ENCODE assay signal across 8 cellular contexts in the genomic region with DNA sequence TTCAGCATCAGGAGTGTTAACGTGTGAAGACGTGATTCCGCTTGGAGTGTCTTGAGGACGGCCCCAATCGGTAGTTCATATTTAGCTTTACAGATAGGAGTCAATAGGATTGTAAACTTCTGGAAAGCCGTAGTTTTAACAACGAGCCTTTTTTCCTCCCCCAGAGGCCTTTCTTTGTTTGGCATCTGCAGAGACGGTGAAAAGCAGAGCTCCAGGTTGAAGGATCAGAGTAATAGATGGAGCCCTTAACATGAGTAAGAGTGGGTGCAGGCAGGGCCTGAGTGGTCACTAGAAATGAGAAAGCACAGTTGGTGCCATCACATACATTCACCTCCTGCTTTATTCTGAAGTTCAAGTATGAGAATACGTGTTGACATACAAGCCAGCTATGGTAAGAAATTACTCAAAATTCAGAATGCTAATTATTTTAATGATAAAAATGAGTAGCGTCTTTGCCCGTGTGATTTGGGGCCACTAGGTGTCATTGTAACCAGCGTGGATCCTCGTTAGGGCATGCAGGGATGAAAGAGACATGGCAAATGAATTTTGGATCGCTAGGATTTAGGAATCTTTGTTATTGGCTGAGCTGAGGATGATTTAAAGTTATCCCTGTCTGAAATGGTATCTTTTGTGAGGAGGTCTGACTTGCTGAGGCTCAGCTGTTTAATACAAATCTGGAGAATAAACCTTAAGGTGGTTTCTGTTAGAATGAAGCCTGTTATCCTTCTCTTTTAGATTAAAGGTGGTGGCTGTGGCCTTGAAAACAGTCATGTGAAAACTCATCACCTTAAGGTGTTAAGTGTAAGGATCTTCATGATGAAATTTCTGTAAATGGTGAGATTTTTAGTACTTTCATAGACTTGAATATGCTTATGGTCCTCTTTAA. TPM values are rescaled to one million over a fixed set of nuclear protein-coding genes. Genes with fewer than 3 reads are reported as not detected.
A peak's percentile ranks its signal among the peaks of the same experiment; 100 is the strongest.
DNase-seq lines count a peak whose midpoint lies in the region; ATAC-seq and TF ChIP-seq lines count a peak whose summit lies in the region.

No MANE protein-coding gene starts in this region.

- H3K4me1 ChIP-seq in HUES48 (ENCODE audit: control insufficient read depth, insufficient read depth, low read length) (peaks cover 14% of the 10 kb centered on the region), prostate gland (replicated peaks) (no peaks in the 10 kb centered on the region)

- no peak for TF ChIP-seq POLR2A in prostate gland (IDR thresholded peaks at IDR 0.05)

- H3K4me3 ChIP-seq in HUES48 (ENCODE audit: low read depth, low read length) (peak overlapping the region; percentile 91), prostate gland (peak overlapping the region; percentile 48 to 61)

- H3K9me3 Mint-ChIP-seq in activated B cell treated with CpG ODN at 0.5 μM for 24 hours (no peaks in the 10 kb centered on the region), glutamatergic neuron (ENCODE audit: unreplicated experiment) (peaks cover 11% of the 10 kb centered on the region)

- H3K36me3 Mint-ChIP-seq in activated B cell treated with CpG ODN at 0.5 μM for 24 hours (ENCODE audit: low read depth) (peaks cover 48% of the 10 kb centered on the region), glutamatergic neuron (ENCODE audit: unreplicated experiment) (no peaks in the 10 kb centered on the region)

- H3K4me1 Mint-ChIP-seq in activated B cell treated with CpG ODN at 0.5 μM for 24 hours (peaks cover 77% of the 10 kb centered on the region), glutamatergic neuron (ENCODE audit: low read depth, unreplicated experiment) (peaks cover 16% of the 10 kb centered on the region)

- peak overlapping the region; percentile 97 for H3K9ac ChIP-seq in HUES48 (ENCODE audit: low read depth, low read length)

- intact Hi-C loops in activated B cell treated with CpG ODN at 0.5 μM for 24 hours (cut with micrococcal nuclease) (loop anchor here (1.0 to 10.0 kb wide), 2 partner anchors 157 to 886 kb away; no protein-coding TSS in a partner anchor), prostate gland (cut with DNase I) (loop anchor here (5.0 kb wide), 3 partner anchors 64 to 154 kb away; a partner anchor contains a TSS)

- peak; percentile 14 for DNase-seq in DMS53 treated with DMSO at 0.1 percent for 48 hours (lab: John Stamatoyannopoulos, UW; ENCODE audit: unreplicated experiment)
- no peak for DNase-seq in activated B cell treated with CpG ODN at 0.5 μM for 24 hours
- DNase-seq in glutamatergic neuron: no peak
- no peak for DNase-seq in prostate gland (ENCODE audit: low spot score)
- no peak for DNase-seq in epidermal melanocyte (ENCODE audit: insufficient read length, low spot score)
- no peak for DNase-seq in mucosa of gallbladder (ENCODE audit: low spot score)
- no peak for DNase-seq in NCI-H2227 (lab: John Stamatoyannopoulos, UW; ENCODE audit: unreplicated experiment)

- H3K27ac Mint-ChIP-seq in activated B cell treated with CpG ODN at 0.5 μM for 24 hours (peak overlapping the region; percentile 98), glutamatergic neuron (ENCODE audit: unreplicated experiment) (peak overlapping the region; percentile 99)

- H3K36me3 ChIP-seq in HUES48 (ENCODE audit: control insufficient read depth, insufficient read depth, low read length) (peaks cover 48% of the 10 kb centered on the region), prostate gland (no peaks in the 10 kb centered on the region)

- TF ChIP-seq CTCF in activated B cell treated with CpG ODN at 0.5 μM for 24 hours (IDR thresholded peaks at IDR 0.05): no peak
- peak; percentile 12 for TF ChIP-seq CTCF in glutamatergic neuron (IDR thresholded peaks at IDR 0.05; ENCODE audit: partially characterized antibody, unreplicated experiment)
- TF ChIP-seq CTCF in prostate gland (IDR thresholded peaks at IDR 0.05): peak; percentile 26 to 59 (median 50)

- H3K27me3 ChIP-seq in HUES48 (ENCODE audit: control insufficient read depth, insufficient read depth, low read length): no peaks in the 10 kb centered on the region
- H3K27me3 ChIP-seq in prostate gland (replicated peaks; ENCODE audit: insufficient read depth): no peaks in the 10 kb centered on the region

- CTCF ChIA-PET in activated B cell treated with CpG ODN at 0.5 μM for 24 hours (lab: Charles Lee): interaction anchor here (0.7 to 2.9 kb wide), 9 partner anchors 9 to 158 kb away, joined by 3 to 35 read pairs (median 8); no protein-coding TSS in a partner anchor

- H3K4me3 Mint-ChIP-seq in activated B cell treated with CpG ODN at 0.5 μM for 24 hours: peak overlapping the region; percentile 95
- peak overlapping the region; percentile 100 for H3K4me3 Mint-ChIP-seq in glutamatergic neuron (ENCODE audit: unreplicated experiment)

- ATAC-seq in activated B cell treated with CpG ODN at 0.5 μM for 24 hours (ENCODE audit: low read depth): no peak

- H3K27me3 Mint-ChIP-seq in activated B cell treated with CpG ODN at 0.5 μM for 24 hours (no peaks in the 10 kb centered on the region), glutamatergic neuron (ENCODE audit: unreplicated experiment) (peaks cover 12% of the 10 kb centered on the region)

- H3K27ac ChIP-seq in HUES48 (ENCODE audit: low read depth, low read length) (peak overlapping the region; percentile 68), prostate gland (peak overlapping the region; percentile 84)

- WGBS in prostate gland: under 1% methylated on average over 13 of the region's 14 CpGs

- POLR2A ChIA-PET in activated B cell treated with CpG ODN at 0.5 μM for 24 hours (lab: Charles Lee): interaction anchor here (0.7 to 4.2 kb wide), 11 partner anchors 9 to 179 kb away, joined by 3 to 85 read pairs (median 8); a partner anchor contains a TSS

- no peaks in the 10 kb centered on the region for H3K9me3 ChIP-seq in HUES48 (ENCODE audit: control insufficient read depth, insufficient read depth, low read length)
- H3K9me3 ChIP-seq in prostate gland: no peaks in the 10 kb centered on the region

RNA-seq across cellular contexts. Expression of a gene that starts 18.6 kb away (rescaled TPM):
- total RNA-seq in activated B cell treated with CpG ODN at 0.5 μM for 24 hours: 5.3 and 5.5 TPM in 2 replicates
- total RNA-seq in glutamatergic neuron (ENCODE audit: unreplicated experiment): 1.4 TPM
- total RNA-seq in prostate gland: under 1 TPM; 0.36 to 0.85 TPM
- total RNA-seq in mucosa of gallbladder: 4.3 TPM

RNA-seq across cellular contexts. Expression of a gene that starts 20.9 kb away (rescaled TPM):
- total RNA-seq in activated B cell treated with CpG ODN at 0.5 μM for 24 hours (0.44 and 0.49 TPM in 2 replicates), glutamatergic neuron (ENCODE audit: unreplicated experiment) (20.4 TPM), prostate gland (10 to 100 TPM in 1 of 2 donors, 1 to 10 TPM in 1; 7.0 to 13.8 TPM), mucosa of gallbladder (14.7 TPM)

RNA-seq across cellular contexts. Expression of a gene that starts 27.2 kb away (rescaled TPM):
- total RNA-seq in activated B cell treated with CpG ODN at 0.5 μM for 24 hours (not detected in 2 replicates), glutamatergic neuron (ENCODE audit: unreplicated experiment) (0.32 TPM), prostate gland (10 to 100 TPM; 21.0 to 23.1 TPM), mucosa of gallbladder (2.4 TPM)

RNA-seq across cellular contexts. Expression of a gene that starts 57.2 kb away (rescaled TPM):
- 150 and 189 TPM in 2 replicates for total RNA-seq in activated B cell treated with CpG ODN at 0.5 μM for 24 hours
- 1.9 TPM for total RNA-seq in glutamatergic neuron (ENCODE audit: unreplicated experiment)
- total RNA-seq in prostate gland: 10 to 100 TPM; 29.9 to 31.1 TPM
- total RNA-seq in mucosa of gallbladder: 48.8 TPM
